In genomic region chr9:5799314-5799713, GRCh38 we compare ENCODE assay signal across 9 cellular contexts. TPM values are rescaled to one million over a fixed set of nuclear protein-coding genes. Genes with fewer than 3 reads are reported as not detected.
DNase-seq lines count a peak whose midpoint lies in the region; ATAC-seq, FAIRE-seq and TF ChIP-seq lines count a peak whose summit lies in the region.
"Had no signal": no experiment of that assay in that cellular context is flagged by ENCODE, and none has a peak within 500 bp of the region (broad histone marks: within the 10 kb centered on the region; RNA-seq: fewer than 3 reads in every experiment).

No MANE protein-coding gene starts in this region.

- H3K27ac ChIP-seq in kidney (ENCODE audit: low read depth in 2 of 2, low read length in 2 of 2), result peak overlapping the region in 1 of 2 donors; percentile 14
- H3K27ac ChIP-seq in thyroid gland, result peak overlapping the region; percentile 71 to 89 (median 81)

- H3K4me1 ChIP-seq in kidney (ENCODE audit: control insufficient read depth in 1 of 2, insufficient read depth in 1 of 2, low read depth in 1 of 2, low read length in 2 of 2) (peaks cover 0 to 9% of the 10 kb centered on the region in 2 donors), thyroid gland (peaks cover 5 to 26% of the 10 kb centered on the region in 2 donors)

- 20 to 24% methylated on average over 5 of the region's 5 CpGs for WGBS in thyroid gland, 2 donors

- peak overlapping the region; percentile 17 to 23 for H3K9ac ChIP-seq in kidney (ENCODE audit: low read length in 2 of 2)

- no peaks in the 10 kb centered on the region for H3K27me3 ChIP-seq in thyroid gland

- intact Hi-C loops in kidney (cut with DNase I), result no loop called here
- intact Hi-C loops in thyroid gland (cut with DNase I), result no loop called here

- ATAC-seq in HG03521 (IDR thresholded peaks at IDR 0.05; ENCODE audit: unreplicated experiment), result no peak

- H3K36me3 ChIP-seq in kidney (ENCODE audit: control insufficient read depth in 1 of 2, insufficient read depth in 2 of 2, low read length in 2 of 2) (peaks cover 0 to 5% of the 10 kb centered on the region in 2 donors), thyroid gland (no peaks in the 10 kb centered on the region)

- TF ChIP-seq POLR2A in NB4 (IDR thresholded peaks at IDR 0.05; ENCODE audit: extremely low read depth, insufficient read length), result no peak
- TF ChIP-seq POLR2A in thyroid gland (IDR thresholded peaks at IDR 0.05), result peak in 1 of 2 donors; percentile 12

- no peaks in the 10 kb centered on the region for H3K9me3 ChIP-seq in kidney (ENCODE audit: control insufficient read depth in 1 of 2, low read length in 2 of 2)
- H3K9me3 ChIP-seq in thyroid gland, result no peaks in the 10 kb centered on the region

- DNase-seq in GM04504 (ENCODE audit: low read depth), result peak; percentile 3
- DNase-seq in NB4 (ENCODE audit: low read depth), result peak; percentile 75
- DNase-seq in astrocyte of the hippocampus (ENCODE audit: low read depth, low spot score), result peak; percentile 67
- DNase-seq in kidney, result no peak
- DNase-seq in thyroid gland, result peak; percentile 29 to 37
- no peak for DNase-seq in stimulated activated CD4-positive, alpha-beta T cell treated with anti-CD3 and anti-CD28 coated beads, Interleukin-15, amount 100 ng/mL, for 24 hours
- no peak for DNase-seq in NCI-H187 treated with DMSO at 0.1 percent for 48 hours (lab: John Stamatoyannopoulos, UW)
- DNase-seq: activated B cell treated with CpG ODN at 0.5 μM for 24 hours had no signal

- FAIRE-seq in kidney (lab: Jason Lieb, UNC), result peak; percentile 30

- TF ChIP-seq CTCF in NB4 (IDR thresholded peaks at IDR 0.05; ENCODE audit: low read depth, low read length), result peak; percentile 97
- TF ChIP-seq CTCF in kidney (IDR thresholded peaks at IDR 0.05; ENCODE audit: borderline replicate concordance, extremely low read depth, insufficient read depth), result peak; percentile 77
- peak in 5 of 6 experiments; percentile 42 to 94 (median 87) for TF ChIP-seq CTCF in thyroid gland (IDR thresholded peaks at IDR 0.05)

- H3K4me3 ChIP-seq in NB4 (ENCODE audit: low read depth, low read length) (no peak overlapping the region), kidney (ENCODE audit: low read length in 2 of 2) (peak overlapping the region; percentile 13 to 37), thyroid gland (replicated peaks in 1 of 3) (no peak overlapping the region)

RNA-seq across cellular contexts. Expression of gene ERMP1, which starts 33.6 kb away (rescaled TPM):
- total RNA-seq in kidney (89.6 TPM), thyroid gland (10 to 100 TPM; 68.3 to 79.5 (median 75.2) TPM)
- polyA plus RNA-seq in kidney (ENCODE audit: insufficient read depth, low read depth, low replicate concordance), result 34.4 TPM

Comparison
In these comparisons a context has a peak if more than half of its experiments do, and no peak if none do; other contexts are left out.
1. DNase-seq: peak in GM04504 (single experiment), NB4 (single experiment), astrocyte of the hippocampus (single experiment) and thyroid gland (2 of 2); none in kidney (single experiment), stimulated activated CD4-positive, alpha-beta T cell treated with anti-CD3 and anti-CD28 coated beads, Interleukin-15, amount 100 ng/mL, for 24 hours (single experiment) and NCI-H187 treated with DMSO at 0.1 percent for 48 hours (single experiment).
2. H3K4me3 ChIP-seq: peak in kidney (2 of 2); none in NB4 (single experiment) and thyroid gland (0 of 3).
3. Peak in every context shown above with its lines, with median percentiles within 50 percentile points of each other: CTCF ChIP-seq.